In the genomic region with DNA sequence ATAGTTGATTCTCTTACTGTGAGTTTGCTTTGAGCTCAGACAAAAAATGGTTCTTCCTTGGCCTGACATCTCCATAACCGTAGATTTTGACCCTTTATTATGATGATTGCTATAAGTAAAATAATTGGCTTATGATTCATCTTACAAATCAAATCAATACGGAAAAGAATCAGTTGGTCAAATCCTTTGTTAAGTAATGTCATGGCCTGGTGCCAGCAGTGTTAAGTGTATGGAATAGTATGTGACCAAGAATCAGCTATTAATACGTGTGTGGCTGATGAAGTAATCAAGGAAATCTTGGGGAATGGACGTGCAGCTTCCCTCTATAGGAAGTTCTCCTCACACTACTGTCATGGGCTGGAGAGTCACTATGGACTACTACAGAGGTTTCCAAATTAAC, we compare ENCODE assay signal across 24 cellular contexts.
"Had no signal": no experiment of that assay in that cellular context is flagged by ENCODE, and none has a peak within 500 bp of the region (broad histone marks: within the 10 kb centered on the region; RNA-seq: fewer than 3 reads in every experiment).

No MANE protein-coding gene starts in this region.

- H3K4me3 ChIP-seq: neural progenitor cell, ovary, psoas muscle, right lobe of liver, sigmoid colon, stomach, thoracic aorta, thyroid gland, tibial nerve, upper lobe of left lung, vagina had no signal

- H3K4me1 ChIP-seq: neural progenitor cell, parathyroid adenoma, psoas muscle, right lobe of liver had no signal

- H3K36me3 ChIP-seq: neural progenitor cell, ovary, right lobe of liver, sigmoid colon, stomach, thoracic aorta, thyroid gland, tibial nerve, upper lobe of left lung, vagina had no signal

- DNase-seq: occipital lobe; ovary; posterior cingulate gyrus; psoas muscle; right cardiac atrium; right lobe of liver; sigmoid colon; small intestine; stimulated activated CD4-positive, alpha-beta T cell treated with anti-CD3 and anti-CD28 coated beads, Interleukin-15, amount 100 ng/mL, for 24 hours; stimulated activated CD4-positive, alpha-beta T cell treated with anti-CD3 and anti-CD28 coated beads, Interleukin-2, amount 100 ng/mL, for 24 hours; stimulated activated CD4-positive, alpha-beta T cell treated with anti-CD3 and anti-CD28 coated beads, Interleukin-2, amount 100 ng/mL, for 48 hours; stimulated activated CD4-positive, alpha-beta T cell treated with anti-CD3 and anti-CD28 coated beads, Interleukin-4, amount 100 ng/mL, for 24 hours; stimulated activated naive B cell treated with anti-CD40 and anti-IgM and Interleukin-4, amounts not matched to agents 10 μg/mL and 1 μg/mL and 100 μg/mL, for 72 hours; stimulated activated naive CD4-positive, alpha-beta T cell treated with Interleukin-2 at 50 U/mL for 16 hours; stomach; thyroid gland; trophoblast cell; upper lobe of left lung had no signal

- H3K27me3 ChIP-seq: neural progenitor cell, ovary, right lobe of liver, sigmoid colon, stomach, thyroid gland, tibial nerve, upper lobe of left lung, vagina had no signal

- H3K9me3 ChIP-seq: ovary, psoas muscle, right lobe of liver, sigmoid colon, stomach, thoracic aorta, thyroid gland, tibial nerve, upper lobe of left lung, vagina had no signal

- FAIRE-seq: small intestine, urothelium cell line had no signal
